12 cellular contexts compared by ENCODE assay signal in the genomic region with DNA sequence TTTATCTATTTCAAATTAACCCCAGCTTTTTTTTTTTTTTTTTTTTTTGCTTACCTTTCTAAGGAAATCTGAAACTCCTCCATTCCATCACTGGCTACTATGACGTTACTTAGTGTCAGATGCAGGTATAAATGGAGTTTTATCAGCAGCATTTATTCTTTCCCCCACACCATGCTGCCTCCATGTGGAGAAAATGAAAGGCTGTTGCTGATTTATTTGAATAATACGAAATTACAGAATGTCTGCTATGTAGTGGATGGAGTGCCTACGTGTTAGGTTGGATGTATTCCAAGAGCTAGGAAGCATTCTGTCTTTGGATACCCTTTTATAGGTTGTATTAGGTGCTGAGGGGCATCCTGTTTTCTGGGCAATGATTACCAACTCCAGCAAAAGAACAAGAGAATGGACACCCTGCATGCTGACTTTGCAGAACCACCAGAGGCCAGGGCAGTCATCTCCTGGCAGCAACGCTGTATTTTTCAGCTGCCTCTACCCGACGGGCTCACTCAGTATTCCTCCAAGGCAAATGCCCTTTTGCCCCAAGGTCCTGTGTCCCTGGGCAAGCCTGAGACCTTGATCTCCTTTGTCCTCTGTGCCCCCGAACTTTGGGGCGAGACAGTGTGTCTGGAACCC.
DNase-seq lines count a peak whose midpoint lies in the region; ATAC-seq and TF ChIP-seq lines count a peak whose summit lies in the region.
"Had no signal": no experiment of that assay in that cellular context is flagged by ENCODE, and none has a peak within 500 bp of the region (broad histone marks: within the 10 kb centered on the region; RNA-seq: fewer than 3 reads in every experiment).

No MANE protein-coding gene starts in this region.

- intact Hi-C loops in A673 (cut with micrococcal nuclease; ENCODE audit: unreplicated experiment) = loop anchor here (5.0 kb wide), 1 partner anchor 471 kb away; no protein-coding TSS in a partner anchor

- H3K36me3 ChIP-seq in A673 (ENCODE audit: insufficient read depth, low read length, poor library complexity, severe bottlenecking) (no peaks in the 10 kb centered on the region), HAP-1 (replicated peaks) (no peaks in the 10 kb centered on the region; the same call in 1 of the 2 replicates)

- POLR2A ChIA-PET in A673 (lab: Charles Lee; ENCODE audit: low non-redundant PET) = no interaction called here

- no peak overlapping the region for H3K27ac ChIP-seq in A673 (ENCODE audit: low read depth, low read length, poor library complexity, severe bottlenecking)

- no peak overlapping the region for H3K27ac Mint-ChIP-seq in progenitor cell of endocrine pancreas
- H3K27ac Mint-ChIP-seq: activated naive CD4-positive, alpha-beta T cell treated with anti-CD3 and anti-CD28 coated beads, Interleukin-2, amount 50 U/mL, for 24 hours; T-helper 17 cell had no signal

- no peaks in the 10 kb centered on the region for H3K9me3 ChIP-seq in A673 (ENCODE audit: low read depth, low read length, poor library complexity, severe bottlenecking)
- no peaks in the 10 kb centered on the region for H3K9me3 ChIP-seq in HAP-1

- peaks cover 5% of the 10 kb centered on the region for H3K27me3 ChIP-seq in A673 (replicated peaks; ENCODE audit: insufficient read depth, low read depth, low read length, poor library complexity)
- no peaks in the 10 kb centered on the region for H3K27me3 ChIP-seq in HAP-1 (ENCODE audit: low read depth)

- peak; percentile 40; the same call in 1 of the 2 replicates for TF ChIP-seq CTCF in A673 (conservative IDR thresholded peaks at IDR 0.05; ENCODE audit: low read depth, low read length)
- TF ChIP-seq CTCF in astrocyte of the cerebellum (IDR thresholded peaks at IDR 0.05; ENCODE audit: low read depth, low read length, missing control alignments) = peak; percentile 54
- TF ChIP-seq CTCF in progenitor cell of endocrine pancreas (IDR thresholded peaks at IDR 0.05; ENCODE audit: unreplicated experiment) = no peak

- CTCF ChIA-PET in A673 (lab: Charles Lee) = interaction anchor here (0.6 to 1.1 kb wide), 3 partner anchors 10 to 460 kb away, joined by 3 to 11 read pairs (median 5); no protein-coding TSS in a partner anchor

- no peaks in the 10 kb centered on the region for H3K4me1 ChIP-seq in A673 (ENCODE audit: insufficient read depth, low read length, poor library complexity, severe bottlenecking)
- H3K4me1 ChIP-seq in HAP-1 = peaks cover 28% of the 10 kb centered on the region

- H3K4me3 Mint-ChIP-seq in progenitor cell of endocrine pancreas (ENCODE audit: low read depth) = no peak overlapping the region
- H3K4me3 Mint-ChIP-seq: activated naive CD4-positive, alpha-beta T cell treated with anti-CD3 and anti-CD28 coated beads, Interleukin-2, amount 50 U/mL, for 24 hours; T-helper 17 cell had no signal

- no peaks in the 10 kb centered on the region for H3K27me3 Mint-ChIP-seq in progenitor cell of endocrine pancreas

- peak; percentile 68 for ATAC-seq in left lobe of liver
- ATAC-seq: T-helper 17 cell had no signal

- no peaks in the 10 kb centered on the region for H3K4me1 Mint-ChIP-seq in progenitor cell of endocrine pancreas (ENCODE audit: low read depth)
- H3K4me1 Mint-ChIP-seq: activated naive CD4-positive, alpha-beta T cell treated with anti-CD3 and anti-CD28 coated beads, Interleukin-2, amount 50 U/mL, for 24 hours had no signal

- DNase-seq in A673 (ENCODE audit: low spot score) (peak; percentile 5), HAP-1 (ENCODE audit: low spot score in 2 of 2) (peak; percentile 28 to 49), astrocyte of the cerebellum (ENCODE audit: low read depth) (peak; percentile 26), left lobe of liver (ENCODE audit: low spot score) (no peak), GDM1 (lab: John Stamatoyannopoulos, UW) (no peak), occipital lobe (lab: John Stamatoyannopoulos, UW) (no peak), progenitor cell of endocrine pancreas (ENCODE audit: low spot score, unreplicated experiment) (no peak)
- DNase-seq in effector CD4-positive, alpha-beta T cell = no peak
- DNase-seq: DMS79 treated with DMSO at 0.1 percent for 48 hours; stimulated activated CD4-positive, alpha-beta T cell treated with anti-CD3 and anti-CD28 coated beads, Interleukin-4, amount 100 ng/mL, for 24 hours; T-helper 17 cell had no signal

- in situ Hi-C loops in HAP-1 (cut with MboI; ENCODE audit: low sequenced_read_pairs) = no loop called here
- in situ Hi-C loops in astrocyte of the cerebellum (cut with HindIII; ENCODE audit: low sequenced_read_pairs) = no loop called here

- H3K4me3 ChIP-seq in A673 (ENCODE audit: low read depth, low read length, poor library complexity, severe bottlenecking) (no peak overlapping the region), HAP-1 (no peak overlapping the region), astrocyte of the cerebellum (ENCODE audit: low read depth, low read length) (no peak overlapping the region)

- BruUV-seq in A673 (replicated peaks; lab: Mats Ljungman, UMichigan) = no TSS peak

- H3K36me3 Mint-ChIP-seq in progenitor cell of endocrine pancreas (ENCODE audit: insufficient read depth) = no peaks in the 10 kb centered on the region
- H3K36me3 Mint-ChIP-seq: activated naive CD4-positive, alpha-beta T cell treated with anti-CD3 and anti-CD28 coated beads, Interleukin-2, amount 50 U/mL, for 24 hours had no signal

- no peaks in the 10 kb centered on the region for H3K9me3 Mint-ChIP-seq in progenitor cell of endocrine pancreas (ENCODE audit: low read depth)
- H3K9me3 Mint-ChIP-seq: activated naive CD4-positive, alpha-beta T cell treated with anti-CD3 and anti-CD28 coated beads, Interleukin-2, amount 50 U/mL, for 24 hours had no signal

Comparison
In these comparisons a context has a peak if more than half of its experiments do, and no peak if none do; other contexts are left out.
1. DNase-seq: peak in A673 (single experiment), HAP-1 (2 of 2) and astrocyte of the cerebellum (single experiment); none in left lobe of liver (single experiment), GDM1 (single experiment), effector CD4-positive, alpha-beta T cell (single experiment), occipital lobe (single experiment) and progenitor cell of endocrine pancreas (single experiment).